In the genomic region with DNA sequence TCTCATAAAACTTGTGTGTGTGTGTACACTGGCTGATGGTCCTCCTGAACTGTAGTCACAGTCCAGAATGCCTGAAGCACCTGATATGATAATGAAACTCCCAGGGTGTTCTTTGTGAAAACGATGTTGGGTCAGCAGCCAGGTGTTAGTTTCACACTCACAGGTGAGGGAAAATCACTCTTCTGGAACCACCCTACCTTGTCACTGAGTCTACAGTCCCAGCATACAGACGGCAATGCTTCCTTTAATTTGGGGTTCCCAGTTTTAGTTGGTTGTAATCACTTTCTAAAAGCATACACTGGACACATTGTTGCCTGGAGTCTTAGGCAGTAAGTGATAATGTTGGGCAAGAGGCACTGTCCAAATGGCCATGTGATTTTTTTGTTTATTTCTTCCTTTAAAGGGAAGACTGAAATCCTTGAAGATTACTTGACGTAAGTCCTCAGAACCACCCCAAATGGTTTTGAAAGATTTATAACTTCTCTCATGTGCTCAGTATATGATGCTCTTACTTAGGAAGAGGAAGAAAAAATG, we compare ENCODE assay signal across 9 cellular contexts.
DNase-seq lines count a peak whose midpoint lies in the region; ATAC-seq and TF ChIP-seq lines count a peak whose summit lies in the region.
"Had no signal": no experiment of that assay in that cellular context is flagged by ENCODE, and none has a peak within 500 bp of the region (broad histone marks: within the 10 kb centered on the region; RNA-seq: fewer than 3 reads in every experiment).

No MANE protein-coding gene starts in this region.

- H3K79me2 ChIP-seq in OCI-LY1 (ENCODE audit: insufficient read depth, low read length): no peaks in the 10 kb centered on the region

- H3K9ac ChIP-seq in OCI-LY1 (ENCODE audit: low read length): no peak overlapping the region

- DNase-seq in activated CD4-positive, CD25-positive, alpha-beta regulatory T cell treated with anti-CD3 and anti-CD28 coated beads, Interleukin-2, amount 50 U/mL, for 72 hours: no peak
- no peak for DNase-seq in anterior cingulate cortex (lab: John Stamatoyannopoulos, UW)
- DNase-seq in SHP77 (lab: John Stamatoyannopoulos, UW): no peak
- DNase-seq in activated naive CD8-positive, alpha-beta T cell treated with anti-CD3 and anti-CD28 coated beads, Interleukin-2, amount 50 U/mL, for 24 hours: no peak

- H3K9me2 ChIP-seq in OCI-LY1 (ENCODE audit: low read depth, low read length): no peaks in the 10 kb centered on the region

- no peaks in the 10 kb centered on the region for H3K36me3 Mint-ChIP-seq in activated naive CD8-positive, alpha-beta T cell treated with anti-CD3 and anti-CD28 coated beads, Interleukin-2, amount 50 U/mL, for 24 hours (ENCODE audit: low read depth)

- H3K27me3 ChIP-seq in OCI-LY1 (ENCODE audit: insufficient read depth, low read length): no peaks in the 10 kb centered on the region
- no peaks in the 10 kb centered on the region for H3K27me3 ChIP-seq in muscle layer of duodenum (ENCODE audit: low read depth, low read length)

- H3K9me3 ChIP-seq in OCI-LY1 (ENCODE audit: low read length) (no peaks in the 10 kb centered on the region), muscle layer of duodenum (ENCODE audit: control insufficient read depth in 1 of 2, low read length in 2 of 2) (no peaks in the 10 kb centered on the region)

- H3K27me3 Mint-ChIP-seq in activated naive CD8-positive, alpha-beta T cell treated with anti-CD3 and anti-CD28 coated beads, Interleukin-2, amount 50 U/mL, for 24 hours: no peaks in the 10 kb centered on the region

- ATAC-seq in GM18520 (IDR thresholded peaks at IDR 0.05; ENCODE audit: unreplicated experiment) (peak; percentile 64), HG02623 (IDR thresholded peaks at IDR 0.05; ENCODE audit: unreplicated experiment) (peak; percentile 75)
- no peak for ATAC-seq in activated naive CD8-positive, alpha-beta T cell treated with anti-CD3 and anti-CD28 coated beads, Interleukin-2, amount 50 U/mL, for 24 hours

- TF ChIP-seq CTCF in OCI-LY1 (IDR thresholded peaks at IDR 0.05; ENCODE audit: low read length): no peak

- H3K4me3 ChIP-seq in OCI-LY1 (ENCODE audit: low read depth, low read length, poor library complexity, severe bottlenecking) (no peak overlapping the region), muscle layer of duodenum (ENCODE audit: low read depth in 1 of 2, low read length in 2 of 2) (no peak overlapping the region)
- H3K4me3 ChIP-seq: SK-N-MC had no signal

- peaks cover 45% of the 10 kb centered on the region for H3K4me1 ChIP-seq in OCI-LY1 (ENCODE audit: insufficient read depth, low read length, severe bottlenecking)
- H3K4me1 ChIP-seq in muscle layer of duodenum (ENCODE audit: control insufficient read depth in 1 of 2, insufficient read depth in 2 of 2, low read length in 2 of 2): peaks cover 6 to 12% of the 10 kb centered on the region in 2 donors

- no peak overlapping the region for H3K27ac Mint-ChIP-seq in activated naive CD8-positive, alpha-beta T cell treated with anti-CD3 and anti-CD28 coated beads, Interleukin-2, amount 50 U/mL, for 24 hours

- peak overlapping the region; percentile 51; the same call in 1 of the 2 replicates for H3K4me2 ChIP-seq in OCI-LY1 (ENCODE audit: low read length)

- no peaks in the 10 kb centered on the region for H3F3A ChIP-seq in OCI-LY1 (ENCODE audit: insufficient read depth, low read length)

- H3K36me3 ChIP-seq in OCI-LY1 (ENCODE audit: insufficient read depth, low read length) (no peaks in the 10 kb centered on the region), muscle layer of duodenum (ENCODE audit: control insufficient read depth in 1 of 2, insufficient read depth in 2 of 2, low read length in 2 of 2) (no peaks in the 10 kb centered on the region)

- peak overlapping the region; percentile 70 for H3K27ac ChIP-seq in OCI-LY1 (ENCODE audit: low read depth, low read length, poor library complexity, severe bottlenecking)
- peak overlapping the region; percentile 67 for H3K27ac ChIP-seq in muscle layer of duodenum (ENCODE audit: low read length)
- H3K27ac ChIP-seq: SK-N-MC had no signal

- no peaks in the 10 kb centered on the region for H3K9me3 Mint-ChIP-seq in activated naive CD8-positive, alpha-beta T cell treated with anti-CD3 and anti-CD28 coated beads, Interleukin-2, amount 50 U/mL, for 24 hours

- H3K4me1 Mint-ChIP-seq in activated naive CD8-positive, alpha-beta T cell treated with anti-CD3 and anti-CD28 coated beads, Interleukin-2, amount 50 U/mL, for 24 hours: peaks cover 53% of the 10 kb centered on the region

- no peak overlapping the region for H3K4me3 Mint-ChIP-seq in activated naive CD8-positive, alpha-beta T cell treated with anti-CD3 and anti-CD28 coated beads, Interleukin-2, amount 50 U/mL, for 24 hours

- no peaks in the 10 kb centered on the region for H4K20me1 ChIP-seq in OCI-LY1 (ENCODE audit: insufficient read depth, low read length)

- H2AFZ ChIP-seq in OCI-LY1 (ENCODE audit: low read length): no peak overlapping the region
